ENCODE assay signal across 11 cellular contexts in genomic region chr2:185628985-185629384, GRCh38.
DNase-seq lines count a peak whose midpoint lies in the region; ATAC-seq, FAIRE-seq and TF ChIP-seq lines count a peak whose summit lies in the region.
"Had no signal": no experiment of that assay in that cellular context is flagged by ENCODE, and none has a peak within 500 bp of the region (broad histone marks: within the 10 kb centered on the region; RNA-seq: fewer than 3 reads in every experiment).

No MANE protein-coding gene starts in this region.

- POLR2A ChIA-PET in Caco-2 (lab: Charles Lee): interaction anchor here (0.6 kb wide), 1 partner anchor 438 kb away, joined by 4 read pairs; no protein-coding TSS in a partner anchor

- no peaks in the 10 kb centered on the region for H3K36me3 Mint-ChIP-seq in Caco-2 (ENCODE audit: insufficient read depth, unreplicated experiment)
- H3K36me3 Mint-ChIP-seq in activated T-helper 17 cell treated with anti-CD3 and anti-CD28 coated beads, Interleukin-2, amount 50 U/mL, for 72 hours (ENCODE audit: low read depth): no peaks in the 10 kb centered on the region

- no peak overlapping the region for H3K27ac Mint-ChIP-seq in Caco-2 (ENCODE audit: unreplicated experiment)
- no peak overlapping the region for H3K27ac Mint-ChIP-seq in activated T-helper 17 cell treated with anti-CD3 and anti-CD28 coated beads, Interleukin-2, amount 50 U/mL, for 72 hours
- H3K27ac Mint-ChIP-seq: HFFc6 had no signal

- H3K27me3 Mint-ChIP-seq in Caco-2 (ENCODE audit: insufficient read depth, unreplicated experiment): no peaks in the 10 kb centered on the region
- H3K27me3 Mint-ChIP-seq in activated T-helper 17 cell treated with anti-CD3 and anti-CD28 coated beads, Interleukin-2, amount 50 U/mL, for 72 hours: no peaks in the 10 kb centered on the region

- no peak overlapping the region for H3K4me3 Mint-ChIP-seq in Caco-2 (ENCODE audit: unreplicated experiment)
- H3K4me3 Mint-ChIP-seq in activated T-helper 17 cell treated with anti-CD3 and anti-CD28 coated beads, Interleukin-2, amount 50 U/mL, for 72 hours: no peak overlapping the region
- H3K4me3 Mint-ChIP-seq: HFFc6 had no signal

- no peaks in the 10 kb centered on the region for H3K9me3 ChIP-seq in Caco-2

- DNase-seq in Caco-2: peak; percentile 32 to 45
- DNase-seq in GM20000 (ENCODE audit: low spot score): no peak
- peak; percentile 48 for DNase-seq in NAMALWA (ENCODE audit: low spot score)
- peak; percentile 2 for DNase-seq in fibroblast of the aortic adventitia (ENCODE audit: low read depth)
- DNase-seq in AG20443 (ENCODE audit: low spot score): no peak
- no peak for DNase-seq in RCC 7860 (ENCODE audit: low spot score)
- DNase-seq: HFFc6, hippocampal formation had no signal

- BruUV-seq in Caco-2 (replicated peaks; lab: Mats Ljungman, UMichigan): no TSS peak

- H3K4me1 Mint-ChIP-seq in Caco-2 (ENCODE audit: low read depth, unreplicated experiment): no peaks in the 10 kb centered on the region
- H3K4me1 Mint-ChIP-seq in activated T-helper 17 cell treated with anti-CD3 and anti-CD28 coated beads, Interleukin-2, amount 50 U/mL, for 72 hours: no peaks in the 10 kb centered on the region

- ATAC-seq in activated T-helper 17 cell treated with anti-CD3 and anti-CD28 coated beads, Interleukin-2, amount 50 U/mL, for 72 hours (replicated peaks): no peak
- no peak for ATAC-seq in HG02571 (IDR thresholded peaks at IDR 0.05; ENCODE audit: unreplicated experiment)

- intact Hi-C loops in Caco-2 (cut with micrococcal nuclease; ENCODE audit: unreplicated experiment): loop anchor here (1.0 kb wide), 1 partner anchor 627 kb away; no protein-coding TSS in a partner anchor

- H3K9me3 Mint-ChIP-seq in Caco-2 (ENCODE audit: unreplicated experiment): no peaks in the 10 kb centered on the region
- H3K9me3 Mint-ChIP-seq in activated T-helper 17 cell treated with anti-CD3 and anti-CD28 coated beads, Interleukin-2, amount 50 U/mL, for 72 hours: peaks cover 4% of the 10 kb centered on the region

- CTCF ChIA-PET in Caco-2 (lab: Charles Lee): no interaction called here

- H3K27me3 ChIP-seq in Caco-2 (replicated peaks; ENCODE audit: control insufficient read depth, insufficient read depth, low read length): no peaks in the 10 kb centered on the region; the same call in 1 of the 2 replicates

- no peaks in the 10 kb centered on the region for H3K36me3 ChIP-seq in Caco-2 (ENCODE audit: control insufficient read depth, insufficient read depth, low read length)

- H3K4me3 ChIP-seq in Caco-2 (ENCODE audit: low read depth, low read length) (no peak overlapping the region), fibroblast of the aortic adventitia (ENCODE audit: low read depth, low read length) (no peak overlapping the region)

- FAIRE-seq in RCC 7860 (lab: Jason Lieb, UNC): no peak
- FAIRE-seq: TTC549 had no signal

- TF ChIP-seq CTCF in Caco-2 (IDR thresholded peaks at IDR 0.05; ENCODE audit: insufficient read depth in 1 of 2, low read depth in 1 of 2, low read length in 1 of 2, severe bottlenecking in 1 of 2, unreplicated experiment in 1 of 2): peak in 1 of 2 experiments; percentile 24
- TF ChIP-seq CTCF in GM20000 (IDR thresholded peaks at IDR 0.05; ENCODE audit: extremely low read depth, missing control alignments): peak; percentile 25
- peak; percentile 1 for TF ChIP-seq CTCF in fibroblast of the aortic adventitia (IDR thresholded peaks at IDR 0.05; ENCODE audit: insufficient read depth, low read length)

- H3K4me1 ChIP-seq in Caco-2: no peaks in the 10 kb centered on the region

Comparison
In these comparisons a context has a peak if more than half of its experiments do, and no peak if none do; other contexts are left out.
1. DNase-seq: peak in Caco-2 (2 of 2), NAMALWA (single experiment) and fibroblast of the aortic adventitia (single experiment); none in GM20000 (single experiment), AG20443 (single experiment) and RCC 7860 (single experiment).